ENCODE assay signal across 1 cellular context in genomic region chr7:7443951-7444350, GRCh38.
TF ChIP-seq lines count a peak whose summit lies in the region.

No MANE protein-coding gene starts in this region.

TF ChIP-seq in GM23338, 12 proteins besides CTCF, POLR2A, EP300 and RAD21 (continued from another document):
- TF ChIP-seq STAT1 (IDR thresholded peaks at IDR 0.05; ENCODE audit: unreplicated experiment) (no peak), NANOG (IDR thresholded peaks at IDR 0.05; ENCODE audit: borderline replicate concordance) (no peak), EZH2phosphoT487 (IDR thresholded peaks at IDR 0.05; ENCODE audit: unreplicated experiment) (no peak), ZNF462 (CRISPR knock-in tag; IDR thresholded peaks at IDR 0.05) (no peak), REST (IDR thresholded peaks at IDR 0.05; ENCODE audit: unreplicated experiment) (no peak), POLR2AphosphoS5 (IDR thresholded peaks at IDR 0.05; ENCODE audit: low read depth) (no peak), JUNB (IDR thresholded peaks at IDR 0.05; ENCODE audit: unreplicated experiment) (no peak), EZH2 (IDR thresholded peaks at IDR 0.05; ENCODE audit: low read depth, unreplicated experiment) (no peak), CREB1 (CRISPR knock-in tag; IDR thresholded peaks at IDR 0.05; ENCODE audit: low read depth) (no peak), ZNF331 (CRISPR knock-in tag; IDR thresholded peaks at IDR 0.05; ENCODE audit: low read depth) (no peak), ZNF114 (CRISPR knock-in tag; IDR thresholded peaks at IDR 0.05) (no peak)
